15 cellular contexts compared by ENCODE assay signal in genomic region chr5:58505971-58506640, GRCh38. TPM values are rescaled to one million over a fixed set of nuclear protein-coding genes. Genes with fewer than 3 reads are reported as not detected.
DNase-seq lines count a peak whose midpoint lies in the region; ATAC-seq and TF ChIP-seq lines count a peak whose summit lies in the region.
"Had no signal": no experiment of that assay in that cellular context is flagged by ENCODE, and none has a peak within 500 bp of the region (broad histone marks: within the 10 kb centered on the region; RNA-seq: fewer than 3 reads in every experiment).

No MANE protein-coding gene starts in this region.

- no peak for TF ChIP-seq CTCF in VCaP (conservative IDR thresholded peaks at IDR 0.05)
- TF ChIP-seq CTCF in osteocyte (IDR thresholded peaks at IDR 0.05), result no peak
- no peak for TF ChIP-seq CTCF in gastroesophageal sphincter (IDR thresholded peaks at IDR 0.05)

- H3K36me3 Mint-ChIP-seq in osteocyte (ENCODE audit: unreplicated experiment), result no peaks in the 10 kb centered on the region

- no peak overlapping the region for H3K4me3 ChIP-seq in gastroesophageal sphincter
- H3K4me3 ChIP-seq: thoracic aorta had no signal

- DNase-seq in cardiac septum (ENCODE audit: low spot score) (no peak), G401 (ENCODE audit: low spot score) (no peak), osteocyte (ENCODE audit: extremely low spot score, unreplicated experiment) (no peak)
- DNase-seq: effector CD8-positive, alpha-beta T cell; head of caudate nucleus; mammary epithelial cell; MM.1S had no signal

- intact Hi-C loops in cardiac septum (cut with DNase I), result no loop called here

- no peak for TF ChIP-seq POLR2A in gastroesophageal sphincter (IDR thresholded peaks at IDR 0.05)

- H3K9me3 ChIP-seq in gastroesophageal sphincter, result no peaks in the 10 kb centered on the region
- H3K9me3 ChIP-seq: thoracic aorta had no signal

- H3K4me1 ChIP-seq in gastroesophageal sphincter, result no peaks in the 10 kb centered on the region

- ATAC-seq in GM18868 (IDR thresholded peaks at IDR 0.05; ENCODE audit: unreplicated experiment) (peak; percentile 83), GM21723 (IDR thresholded peaks at IDR 0.05; ENCODE audit: unreplicated experiment) (peak; percentile 86), HG03432 (IDR thresholded peaks at IDR 0.05; ENCODE audit: unreplicated experiment) (peak; percentile 88), gastroesophageal sphincter (no peak)

- no peaks in the 10 kb centered on the region for H3K4me1 Mint-ChIP-seq in osteocyte (ENCODE audit: unreplicated experiment)

- no peak overlapping the region for H3K27ac Mint-ChIP-seq in osteocyte (ENCODE audit: unreplicated experiment)
- H3K27ac Mint-ChIP-seq: T-helper 1 cell treated with Interleukin-12 subunit alpha and Interleukin-12 subunit beta and Interleukin-4 antibody, amounts not matched to agents 30 μg/mL and 1 μg/mL, for 36 hours had no signal

- no peaks in the 10 kb centered on the region for H3K27me3 ChIP-seq in gastroesophageal sphincter

- peaks cover 44% of the 10 kb centered on the region for H3K27me3 Mint-ChIP-seq in osteocyte (ENCODE audit: unreplicated experiment)

- peak overlapping the region; percentile 75 for H3K27ac ChIP-seq in VCaP
- no peak overlapping the region for H3K27ac ChIP-seq in gastroesophageal sphincter
- H3K27ac ChIP-seq: thoracic aorta had no signal

- no peak for TF ChIP-seq EP300 in gastroesophageal sphincter (IDR thresholded peaks at IDR 0.05)

- no peaks in the 10 kb centered on the region for H3K9me3 Mint-ChIP-seq in osteocyte (ENCODE audit: unreplicated experiment)
- H3K9me3 Mint-ChIP-seq: T-helper 1 cell treated with Interleukin-12 subunit alpha and Interleukin-12 subunit beta and Interleukin-4 antibody, amounts not matched to agents 30 μg/mL and 1 μg/mL, for 36 hours had no signal

- 50 to 86% methylated on average over 1 to 2 of the region's 2 CpGs for WGBS in gastroesophageal sphincter (ENCODE audit: low coverage in 1 of 2), 2 donors

- no peak overlapping the region for H3K4me3 Mint-ChIP-seq in osteocyte (ENCODE audit: unreplicated experiment)
- H3K4me3 Mint-ChIP-seq: T-helper 1 cell treated with Interleukin-12 subunit alpha and Interleukin-12 subunit beta and Interleukin-4 antibody, amounts not matched to agents 30 μg/mL and 1 μg/mL, for 36 hours had no signal

- in situ Hi-C loops in G401 (cut with HindIII; ENCODE audit: low sequenced_read_pairs), result no loop called here

- H3K36me3 ChIP-seq in gastroesophageal sphincter, result no peaks in the 10 kb centered on the region
- H3K36me3 ChIP-seq: thoracic aorta had no signal

RNA-seq across cellular contexts. Expression of gene GAPT, which starts 14.9 kb away (rescaled TPM):
- total RNA-seq in cardiac septum (0.27 TPM), osteocyte (not detected in 2 replicates), gastroesophageal sphincter (1 to 10 TPM in 2 of 4 donors, under 1 TPM in 1, not detected in 1; 0.50 to 2.4 (median 2.2) TPM)
- not detected in 2 replicates for total RNA-seq in G401 (2014; rRNA removed; shearing (Covaris generic))
- total RNA-seq: activated CD8-positive, alpha-beta memory T cell treated with anti-CD3 and anti-CD28 coated beads for 36 hours; mammary epithelial cell had no signal

RNA-seq across cellular contexts. Expression of gene PLK2, which starts 46.2 kb away (rescaled TPM):
- total RNA-seq in cardiac septum (117 TPM), osteocyte (58.2 and 73.3 TPM in 2 replicates), gastroesophageal sphincter (10 to 100 TPM; 18.2 to 61.4 (median 36.4) TPM)
- total RNA-seq in G401 (2014; rRNA removed; shearing (Covaris generic)), result 0.51 and 2.4 TPM in 2 replicates
